8 cellular contexts compared by ENCODE assay signal in the genomic region with DNA sequence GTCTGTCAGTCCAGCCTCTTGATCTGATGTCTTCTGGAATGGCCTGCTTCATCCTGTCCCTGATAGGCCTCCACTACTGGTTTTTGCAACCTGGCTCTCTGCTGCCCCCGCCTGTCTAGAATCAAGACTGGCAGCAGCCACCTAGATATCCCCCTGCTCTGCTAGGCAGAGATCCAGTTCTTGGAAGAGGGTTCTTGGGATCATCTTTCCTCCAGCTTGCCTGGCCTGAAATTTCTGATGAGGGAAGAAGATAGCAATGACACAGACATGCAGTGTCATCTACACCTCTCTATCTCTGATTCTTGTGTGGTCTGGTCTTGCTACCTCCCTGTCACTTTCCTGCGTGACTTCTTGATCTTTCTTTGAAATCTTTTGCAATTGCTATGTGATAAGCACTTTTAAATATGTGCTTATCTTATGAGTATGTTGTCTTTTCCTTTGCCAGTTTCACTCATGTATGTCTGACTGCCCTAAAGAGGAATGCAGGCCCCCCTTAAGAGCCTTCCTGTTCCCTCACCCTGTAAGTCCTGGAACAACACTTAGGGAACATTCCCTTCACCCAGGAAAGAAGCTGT. TPM values are rescaled to one million over a fixed set of nuclear protein-coding genes. Genes with fewer than 3 reads are reported as not detected.
DNase-seq lines count a peak whose midpoint lies in the region; ATAC-seq lines count a peak whose summit lies in the region.

No MANE protein-coding gene starts in this region.

- H4K8ac ChIP-seq in neuronal stem cell (ENCODE audit: low read depth, low read length) = no peak overlapping the region

- no peak overlapping the region for H3K4me2 ChIP-seq in neuronal stem cell (ENCODE audit: insufficient read depth, low read length, poor library complexity, severe bottlenecking)

- peak overlapping the region; percentile 80 to 93 for H3K27ac Mint-ChIP-seq in effector memory CD8-positive, alpha-beta T cell

- H3K23ac ChIP-seq in neuronal stem cell (ENCODE audit: low read depth, low read length, poor library complexity) = no peak overlapping the region

- H2BK15ac ChIP-seq in neuronal stem cell (ENCODE audit: low read length) = no peak overlapping the region

- H2AK5ac ChIP-seq in neuronal stem cell (ENCODE audit: low read depth, low read length) = no peak overlapping the region

- peak; percentile 85 for DNase-seq in AG20443 (ENCODE audit: low spot score)
- peak; percentile 80 for DNase-seq in NCI-H82 (lab: John Stamatoyannopoulos, UW)
- DNase-seq in activated CD8-positive, alpha-beta memory T cell treated with anti-CD3 and anti-CD28 coated beads for 1 hour (ENCODE audit: extremely low read depth in 1 of 2, low read depth in 1 of 2) = peak; percentile 25 to 48
- peak; percentile 61 to 74 (median 68) for DNase-seq in effector memory CD8-positive, alpha-beta T cell
- peak; percentile 47 for DNase-seq in midbrain (lab: John Stamatoyannopoulos, UW)
- peak; percentile 47 to 54 for DNase-seq in stimulated activated CD8-positive, alpha-beta memory T cell treated with anti-CD3 and anti-CD28 coated beads, Interleukin-7, amount 100 ng/mL, for 4 hours (ENCODE audit: low read depth in 2 of 2)
- no peak for DNase-seq in neuronal stem cell (ENCODE audit: low spot score)

- peaks cover 73 to 75% of the 10 kb centered on the region in 2 donors for H3K4me1 Mint-ChIP-seq in effector memory CD8-positive, alpha-beta T cell (ENCODE audit: low read depth in 2 of 2)

- H3K27ac ChIP-seq in neuronal stem cell (replicated peaks; ENCODE audit: low read length) = no peak overlapping the region

- H3K79me1 ChIP-seq in neuronal stem cell (ENCODE audit: low read depth, low read length) = no peaks in the 10 kb centered on the region

- no peaks in the 10 kb centered on the region for H3K27me3 Mint-ChIP-seq in effector memory CD8-positive, alpha-beta T cell

- peaks cover 0 to 19% of the 10 kb centered on the region in 2 donors for H3K4me1 ChIP-seq in neuronal stem cell (ENCODE audit: control insufficient read depth in 2 of 2, insufficient read depth in 1 of 2, low read depth in 1 of 2, low read length in 2 of 2)

- no peak overlapping the region for H3K18ac ChIP-seq in neuronal stem cell (ENCODE audit: low read length)

- no peak overlapping the region for H2BK120ac ChIP-seq in neuronal stem cell (ENCODE audit: low read depth, low read length)

- H3K9me3 Mint-ChIP-seq in effector memory CD8-positive, alpha-beta T cell = no peaks in the 10 kb centered on the region

- no peak overlapping the region for H2BK12ac ChIP-seq in neuronal stem cell (ENCODE audit: low read length)

- WGBS in neuronal stem cell (ENCODE audit: extremely low coverage in 2 of 2, insufficient read length in 2 of 2, insufficient replicate concordance in 1 of 2), 2 donors = no CpG with 5 or more reads among the region's 2 CpGs

- peak overlapping the region; percentile 53 to 73 for H3K4me3 Mint-ChIP-seq in effector memory CD8-positive, alpha-beta T cell

- no peaks in the 10 kb centered on the region for H3K27me3 ChIP-seq in neuronal stem cell (ENCODE audit: control insufficient read depth in 3 of 3, insufficient read depth in 3 of 3, low read depth in 1 of 3, low read length in 3 of 3)

- H2AFZ ChIP-seq in neuronal stem cell (ENCODE audit: low read length) = no peak overlapping the region

- no peak overlapping the region for H4K91ac ChIP-seq in neuronal stem cell (ENCODE audit: low read depth, low read length, poor library complexity)

- no peak overlapping the region for H3K4me3 ChIP-seq in neuronal stem cell (ENCODE audit: low read length in 2 of 2)

- H3K9ac ChIP-seq in neuronal stem cell (ENCODE audit: low read depth, low read length, poor library complexity) = no peak overlapping the region

- ATAC-seq in GM21723 (IDR thresholded peaks at IDR 0.05; ENCODE audit: unreplicated experiment) = peak; percentile 57
- ATAC-seq in effector memory CD8-positive, alpha-beta T cell (replicated peaks) = peak; percentile 52

- no peak overlapping the region for H2BK5ac ChIP-seq in neuronal stem cell (ENCODE audit: low read length)

- H3K14ac ChIP-seq in neuronal stem cell (ENCODE audit: low read length) = no peak overlapping the region

- no peaks in the 10 kb centered on the region for H3K36me3 Mint-ChIP-seq in effector memory CD8-positive, alpha-beta T cell (ENCODE audit: insufficient read depth)

- no peaks in the 10 kb centered on the region for H3K9me3 ChIP-seq in neuronal stem cell (replicated peaks in 1 of 2; ENCODE audit: control insufficient read depth in 2 of 2, insufficient read depth in 1 of 2, low read depth in 1 of 2, low read length in 2 of 2)

- H3K4ac ChIP-seq in neuronal stem cell (ENCODE audit: low read length) = no peak overlapping the region

- peaks cover 2 to 58% of the 10 kb centered on the region in 2 donors for H3K36me3 ChIP-seq in neuronal stem cell (replicated peaks in 1 of 2; ENCODE audit: control insufficient read depth in 2 of 2, insufficient read depth in 2 of 2, low read length in 2 of 2)

RNA-seq across cellular contexts. Expression of a gene that starts 20.3 kb away (rescaled TPM):
- 23.7 TPM for polyA plus RNA-seq in neuronal stem cell (2013, experiment 1 of 2)
- 24.7 TPM for polyA plus RNA-seq in neuronal stem cell (2013, experiment 2 of 2)

RNA-seq across cellular contexts. Expression of a gene that starts 41.8 kb away (rescaled TPM):
- 7.8 TPM for polyA plus RNA-seq in neuronal stem cell (2013, experiment 1 of 2)
- 7.5 TPM for polyA plus RNA-seq in neuronal stem cell (2013, experiment 2 of 2)

RNA-seq across cellular contexts. Expression of a gene that starts 41.8 kb away (rescaled TPM):
- 5.3 TPM for polyA plus RNA-seq in neuronal stem cell (2013, experiment 1 of 2)
- 5.0 TPM for polyA plus RNA-seq in neuronal stem cell (2013, experiment 2 of 2)

RNA-seq across cellular contexts. Expression of a gene that starts 49.2 kb away (rescaled TPM):
- not detected for polyA plus RNA-seq in neuronal stem cell (2013, experiment 1 of 2)
- not detected for polyA plus RNA-seq in neuronal stem cell (2013, experiment 2 of 2)
